Comparison of ENCODE assay signal across 13 cellular contexts in genomic region chr1:162168261-162168660, GRCh38.
DNase-seq lines count a peak whose midpoint lies in the region; ATAC-seq, FAIRE-seq and TF ChIP-seq lines count a peak whose summit lies in the region.
"Had no signal": no experiment of that assay in that cellular context is flagged by ENCODE, and none has a peak within 500 bp of the region (broad histone marks: within the 10 kb centered on the region; RNA-seq: fewer than 3 reads in every experiment).

No MANE protein-coding gene starts in this region.

- no peak for TF ChIP-seq CTCF in uterus (IDR thresholded peaks at IDR 0.05)

- no peaks in the 10 kb centered on the region for H3K36me3 ChIP-seq in SK-N-MC (ENCODE audit: insufficient read depth, low read length)
- no peaks in the 10 kb centered on the region for H3K36me3 ChIP-seq in small intestine (ENCODE audit: control insufficient read depth in 2 of 2, insufficient read depth in 2 of 2, low read length in 2 of 2)
- H3K36me3 ChIP-seq in uterus: no peaks in the 10 kb centered on the region
- H3K36me3 ChIP-seq: sigmoid colon had no signal

- no peak for TF ChIP-seq POLR2A in uterus (IDR thresholded peaks at IDR 0.05)

- peak overlapping the region; percentile 66 for H3K4me3 ChIP-seq in SK-N-MC
- no peak overlapping the region for H3K4me3 ChIP-seq in small intestine (ENCODE audit: low read depth in 1 of 2, low read length in 2 of 2)
- H3K4me3 ChIP-seq in uterus: no peak overlapping the region
- H3K4me3 ChIP-seq: sigmoid colon had no signal

- 22 to 49% (median 28%) methylated on average over 5 of the region's 5 CpGs for WGBS in small intestine, 3 donors

- no peak overlapping the region for H3K9ac ChIP-seq in SK-N-MC (ENCODE audit: insufficient read length)

- no peak for ATAC-seq in HG03175 (IDR thresholded peaks at IDR 0.05; ENCODE audit: unreplicated experiment)

- intact Hi-C loops in uterus (cut with DNase I; ENCODE audit: low total_unique reads): no loop called here

- peak overlapping the region; percentile 75 for H3K27ac ChIP-seq in SK-N-MC
- H3K27ac ChIP-seq in small intestine (ENCODE audit: low read depth in 1 of 2, low read length in 1 of 2): no peak overlapping the region
- no peak overlapping the region for H3K27ac ChIP-seq in uterus
- H3K27ac ChIP-seq: RWPE1 had no signal

- H3K9me3 ChIP-seq in SK-N-MC (ENCODE audit: low read depth, low read length) (no peaks in the 10 kb centered on the region), small intestine (ENCODE audit: control insufficient read depth, low read depth) (no peaks in the 10 kb centered on the region), uterus (no peaks in the 10 kb centered on the region)
- H3K9me3 ChIP-seq: Caco-2, sigmoid colon had no signal

- H3K4me1 ChIP-seq in small intestine (ENCODE audit: control insufficient read depth in 2 of 2, insufficient read depth in 1 of 2, low read depth in 1 of 2, low read length in 1 of 2) (peaks cover 0 to 2% of the 10 kb centered on the region in 2 donors), uterus (no peaks in the 10 kb centered on the region)
- H3K4me1 ChIP-seq: Caco-2 had no signal

- peak; percentile 39 for DNase-seq in DMS79 treated with DMSO at 0.1 percent for 48 hours (lab: John Stamatoyannopoulos, UW)
- no peak for DNase-seq in DMS79 (lab: John Stamatoyannopoulos, UW)
- DNase-seq in SK-N-MC (ENCODE audit: low read depth, low spot score): no peak
- peak; percentile 19 for DNase-seq in left kidney (ENCODE audit: low read depth, low spot score)
- DNase-seq in small intestine: peak; percentile 22
- no peak for DNase-seq in OCI-M2 (lab: John Stamatoyannopoulos, UW; ENCODE audit: unreplicated experiment)
- DNase-seq in uterus: no peak
- DNase-seq: 8988T; activated naive CD4-positive, alpha-beta T cell treated with anti-CD3 and anti-CD28 coated beads, Interleukin-2, amount 50 U/mL, for 16 hours; sigmoid colon had no signal

- H3K27me3 ChIP-seq in small intestine (ENCODE audit: control insufficient read depth in 2 of 2, insufficient read depth in 2 of 2, low read length in 2 of 2) (no peaks in the 10 kb centered on the region), uterus (no peaks in the 10 kb centered on the region)
- H3K27me3 ChIP-seq: sigmoid colon had no signal

- no peak for FAIRE-seq in small intestine (lab: Jason Lieb, UNC)

Comparison
In these comparisons a context has a peak if more than half of its experiments do, and no peak if none do; other contexts are left out.
1. DNase-seq: peak in DMS79 treated with DMSO at 0.1 percent for 48 hours (single experiment), left kidney (single experiment) and small intestine (single experiment); none in DMS79 (single experiment), SK-N-MC (single experiment), OCI-M2 (single experiment) and uterus (0 of 2).